Comparison of ENCODE assay signal across 18 cellular contexts in genomic region chr12:52825961-52826360, GRCh38. TPM values are rescaled to one million over a fixed set of nuclear protein-coding genes. Genes with fewer than 3 reads are reported as not detected.
A peak's percentile ranks its signal among the peaks of the same experiment; 100 is the strongest.
DNase-seq lines count a peak whose midpoint lies in the region; TF ChIP-seq lines count a peak whose summit lies in the region.
"Had no signal": no experiment of that assay in that cellular context is flagged by ENCODE, and none has a peak within 500 bp of the region (broad histone marks: within the 10 kb centered on the region; RNA-seq: fewer than 3 reads in every experiment).

No MANE protein-coding gene starts in this region.

- no peak for TF ChIP-seq EP300 in sigmoid colon (IDR thresholded peaks at IDR 0.05)

- intact Hi-C loops in spleen (cut with DNase I; ENCODE audit: low total_unique reads), result no loop called here
- intact Hi-C loops in sigmoid colon (cut with DNase I), result no loop called here

- H3K36me3 ChIP-seq in spleen (no peaks in the 10 kb centered on the region), sigmoid colon (no peaks in the 10 kb centered on the region)
- H3K36me3 ChIP-seq: HAP-1 had no signal

- TF ChIP-seq CTCF in chondrocyte (IDR thresholded peaks at IDR 0.05) (no peak), neural crest cell (conservative IDR thresholded peaks at IDR 0.05) (no peak), spleen (IDR thresholded peaks at IDR 0.05 in 8 of 11, conservative IDR thresholded peaks at IDR 0.05 in 3 of 11) (no peak), sigmoid colon (IDR thresholded peaks at IDR 0.05) (no peak)

- TF ChIP-seq POLR2A in spleen (IDR thresholded peaks at IDR 0.05) (no peak), sigmoid colon (IDR thresholded peaks at IDR 0.05) (no peak)

- no peaks in the 10 kb centered on the region for H3K36me3 Mint-ChIP-seq in chondrocyte (ENCODE audit: low read depth)
- no peaks in the 10 kb centered on the region for H3K36me3 Mint-ChIP-seq in neural crest cell (ENCODE audit: low read depth)
- H3K36me3 Mint-ChIP-seq in activated naive CD8-positive, alpha-beta T cell treated with anti-CD3 and anti-CD28 coated beads for 36 hours, result no peaks in the 10 kb centered on the region
- H3K36me3 Mint-ChIP-seq: CD4-positive, alpha-beta memory T cell had no signal

- H3K4me3 ChIP-seq in spleen (no peak overlapping the region), sigmoid colon (no peak overlapping the region)
- H3K4me3 ChIP-seq: GM12878, GM23338, HAP-1 had no signal

- H3K9me3 Mint-ChIP-seq in chondrocyte (ENCODE audit: low read depth) (no peaks in the 10 kb centered on the region), neural crest cell (no peaks in the 10 kb centered on the region)
- H3K9me3 Mint-ChIP-seq in activated naive CD8-positive, alpha-beta T cell treated with anti-CD3 and anti-CD28 coated beads for 36 hours, result no peaks in the 10 kb centered on the region
- H3K9me3 Mint-ChIP-seq: CD4-positive, alpha-beta memory T cell; GM23338; HFFc6 had no signal

- H3K27ac ChIP-seq in spleen (no peak overlapping the region), sigmoid colon (no peak overlapping the region)

- H3K9me3 ChIP-seq in spleen, result no peaks in the 10 kb centered on the region
- no peaks in the 10 kb centered on the region for H3K9me3 ChIP-seq in sigmoid colon
- H3K9me3 ChIP-seq: HAP-1 had no signal

- peaks cover 0 to 8% (median 1%) of the 10 kb centered on the region in 6 donors for H3K4me1 ChIP-seq in spleen
- peaks cover 0 to 11% (median 4%) of the 10 kb centered on the region in 4 donors for H3K4me1 ChIP-seq in sigmoid colon
- H3K4me1 ChIP-seq: HAP-1 had no signal

- H3K4me3 Mint-ChIP-seq in chondrocyte (ENCODE audit: unreplicated experiment), result no peak overlapping the region
- no peak overlapping the region for H3K4me3 Mint-ChIP-seq in neural crest cell
- H3K4me3 Mint-ChIP-seq in activated naive CD8-positive, alpha-beta T cell treated with anti-CD3 and anti-CD28 coated beads for 36 hours, result no peak overlapping the region
- H3K4me3 Mint-ChIP-seq: CD4-positive, alpha-beta memory T cell; GM23338; HFFc6 had no signal

- no peaks in the 10 kb centered on the region for H3K27me3 Mint-ChIP-seq in chondrocyte (ENCODE audit: low read depth)
- H3K27me3 Mint-ChIP-seq in neural crest cell (ENCODE audit: low read depth), result peaks cover 7% of the 10 kb centered on the region
- H3K27me3 Mint-ChIP-seq in activated naive CD8-positive, alpha-beta T cell treated with anti-CD3 and anti-CD28 coated beads for 36 hours, result no peaks in the 10 kb centered on the region

- H3K27me3 ChIP-seq in spleen (replicated peaks in 1 of 7), result peaks cover 0 to 11% (median 0%) of the 10 kb centered on the region in 7 donors
- no peaks in the 10 kb centered on the region for H3K27me3 ChIP-seq in sigmoid colon

- WGBS in spleen, 5 donors, result 64 to 90% (median 79%) methylated on average over 4 of the region's 4 CpGs
- 81 to 87% methylated on average over 4 of the region's 4 CpGs for WGBS in sigmoid colon, 2 donors

- peak overlapping the region; percentile 25 for H3K27ac Mint-ChIP-seq in chondrocyte (ENCODE audit: unreplicated experiment)
- H3K27ac Mint-ChIP-seq in neural crest cell (ENCODE audit: unreplicated experiment), result peak overlapping the region; percentile 57
- H3K27ac Mint-ChIP-seq in activated naive CD8-positive, alpha-beta T cell treated with anti-CD3 and anti-CD28 coated beads for 36 hours, result no peak overlapping the region
- H3K27ac Mint-ChIP-seq: GM23338, HFFc6 had no signal

- DNase-seq in chondrocyte (ENCODE audit: low spot score), result no peak
- DNase-seq in neural crest cell (ENCODE audit: low read depth, low spot score), result no peak
- peak; percentile 6 for DNase-seq in spleen
- DNase-seq in activated CD4-positive, alpha-beta T cell treated with anti-CD3 and anti-CD28 coated beads, Interleukin-2, amount 50 U/mL, for 48 hours, result no peak
- DNase-seq in activated naive CD8-positive, alpha-beta T cell treated with anti-CD3 and anti-CD28 coated beads for 36 hours, result no peak
- no peak for DNase-seq in sigmoid colon
- DNase-seq: C1 segment of cervical spinal cord; CD4-positive, alpha-beta memory T cell; COR-L47; DMS153; DND-41; HFFc6 had no signal

- H3K4me1 Mint-ChIP-seq in chondrocyte (ENCODE audit: low read depth), result peaks cover 28% of the 10 kb centered on the region
- no peaks in the 10 kb centered on the region for H3K4me1 Mint-ChIP-seq in neural crest cell
- H3K4me1 Mint-ChIP-seq in activated naive CD8-positive, alpha-beta T cell treated with anti-CD3 and anti-CD28 coated beads for 36 hours, result peaks cover 11% of the 10 kb centered on the region
- H3K4me1 Mint-ChIP-seq: GM23338 had no signal

RNA-seq across cellular contexts. Expression of gene KRT79, which starts 8.2 kb away (rescaled TPM):
- 0.10 to 0.31 TPM (median 0.19 TPM) in 3 replicates for total RNA-seq in chondrocyte
- total RNA-seq in neural crest cell, result not detected in 2 replicates
- under 1 TPM in 1 of 7 donors, not detected in 6; 0.37 TPM for total RNA-seq in spleen
- under 1 TPM in 2 of 3 donors, not detected in 1; 0.15 to 0.19 TPM for polyA plus RNA-seq in spleen
- under 1 TPM; 0.95 to 0.96 TPM for total RNA-seq in activated naive CD8-positive, alpha-beta T cell treated with anti-CD3 and anti-CD28 coated beads for 36 hours
- not detected for total RNA-seq in sigmoid colon
- under 1 TPM in 1 of 3 donors, not detected in 2; 0.16 TPM for polyA plus RNA-seq in sigmoid colon
- total RNA-seq: A673; CD4-positive, alpha-beta memory T cell; GM12878; HFFc6 had no signal
- polyA plus RNA-seq: BJ; CD4-positive, alpha-beta memory T cell; GM23338 had no signal

RNA-seq across cellular contexts. Expression of gene KRT4, which starts 12.0 kb away (rescaled TPM):
- total RNA-seq in chondrocyte (0.41 to 0.90 TPM in 2 of 3 replicates, not detected in the other), neural crest cell (not detected in 2 replicates), spleen (under 1 TPM in 1 of 7 donors, not detected in 6; 0.37 TPM), sigmoid colon (not detected)
- polyA plus RNA-seq in spleen (1 to 10 TPM in 2 of 3 donors, under 1 TPM in 1; 0.55 to 3.4 (median 1.4) TPM), sigmoid colon (10 to 100 TPM in 1 of 3 donors, under 1 TPM in 1, not detected in 1; 0.86 to 18.6 TPM)
- total RNA-seq in activated naive CD8-positive, alpha-beta T cell treated with anti-CD3 and anti-CD28 coated beads for 36 hours, result under 1 TPM in 1 of 2 experiments, not detected in 1; 0.22 TPM
- total RNA-seq: A172; A673; CD4-positive, alpha-beta memory T cell; GM12878; GM23338 had no signal
- polyA plus RNA-seq: CD4-positive, alpha-beta memory T cell; GM12878; GM23338 had no signal

RNA-seq across cellular contexts. Expression of gene KRT78, which starts 22.8 kb away (rescaled TPM):
- total RNA-seq in chondrocyte (not detected in 3 replicates), neural crest cell (not detected in 2 replicates), spleen (not detected), sigmoid colon (not detected)
- polyA plus RNA-seq in spleen (under 1 TPM in 2 of 3 donors, not detected in 1; 0.24 to 0.83 TPM), sigmoid colon (1 to 10 TPM in 1 of 3 donors, under 1 TPM in 1, not detected in 1; 0.20 to 5.4 TPM)
- total RNA-seq in activated naive CD8-positive, alpha-beta T cell treated with anti-CD3 and anti-CD28 coated beads for 36 hours, result not detected
- total RNA-seq: A172; A673; CD4-positive, alpha-beta memory T cell; GM12878; GM23338 had no signal
- polyA plus RNA-seq: BJ; CD4-positive, alpha-beta memory T cell; GM23338 had no signal

RNA-seq across cellular contexts. Expression of gene KRT3, which starts 30.0 kb away (rescaled TPM):
- total RNA-seq in chondrocyte (not detected in 3 replicates), neural crest cell (not detected in 2 replicates), spleen (not detected), sigmoid colon (not detected)
- polyA plus RNA-seq in spleen (not detected), sigmoid colon (not detected)
- not detected for total RNA-seq in activated naive CD8-positive, alpha-beta T cell treated with anti-CD3 and anti-CD28 coated beads for 36 hours
- total RNA-seq: A172; A673; CD4-positive, alpha-beta memory T cell; GM12878; GM23338; HFFc6 had no signal
- polyA plus RNA-seq: BJ; CD4-positive, alpha-beta memory T cell; GM12878; GM23338 had no signal

RNA-seq across cellular contexts. Expression of gene KRT76, which starts 48.8 kb away (rescaled TPM):
- total RNA-seq in chondrocyte, result not detected in 3 replicates
- not detected in 2 replicates for total RNA-seq in neural crest cell
- not detected for total RNA-seq in spleen
- not detected for polyA plus RNA-seq in spleen
- total RNA-seq in activated naive CD8-positive, alpha-beta T cell treated with anti-CD3 and anti-CD28 coated beads for 36 hours, result not detected
- not detected for total RNA-seq in sigmoid colon
- not detected for polyA plus RNA-seq in sigmoid colon
- total RNA-seq: A172; A673; CD4-positive, alpha-beta memory T cell; GM12878; GM23338; HFFc6 had no signal
- polyA plus RNA-seq: BJ; CD4-positive, alpha-beta memory T cell; GM12878; GM23338 had no signal
